30 cellular contexts compared by ENCODE assay signal in genomic region chr14:100889641-100890040, GRCh38. TPM values are rescaled to one million over a fixed set of nuclear protein-coding genes. Genes with fewer than 3 reads are reported as not detected.
DNase-seq lines count a peak whose midpoint lies in the region; FAIRE-seq and TF ChIP-seq lines count a peak whose summit lies in the region.
"Had no signal": no experiment of that assay in that cellular context is flagged by ENCODE, and none has a peak within 500 bp of the region (broad histone marks: within the 10 kb centered on the region; RNA-seq: fewer than 3 reads in every experiment).

No MANE protein-coding gene starts in this region.

- H3K27ac Mint-ChIP-seq in activated naive CD4-positive, alpha-beta T cell treated with anti-CD3 and anti-CD28 coated beads, Interleukin-2, amount 10 ng/mL, durations not matched to agents 7 days and 5 days = no peak overlapping the region
- H3K27ac Mint-ChIP-seq in activated naive CD4-positive, alpha-beta T cell treated with anti-CD3 and anti-CD28 coated beads for 36 hours = no peak overlapping the region
- no peak overlapping the region for H3K27ac Mint-ChIP-seq in activated T-helper 2 cell treated with anti-CD3 and anti-CD28 coated beads, Interferon-gamma antibody, Interleukin-2, Interleukin-4, amounts not matched to agents 10 μg/mL and 5 μg/mL and 100 μg/mL, durations not matched to agents 14 hours and 24 hours and 36 hours
- H3K27ac Mint-ChIP-seq: activated CD4-positive, alpha-beta T cell treated with anti-CD3 and anti-CD28 coated beads for 36 hours; activated naive CD4-positive, alpha-beta T cell treated with anti-CD3 and anti-CD28 coated beads, Interleukin-2, amount 50 U/mL, for 72 hours; activated T-cell treated with anti-CD3 and anti-CD28 coated beads, Interleukin-2, amount 50 U/mL, for 24 hours; immature natural killer cell had no signal

- no peaks in the 10 kb centered on the region for H3K4me1 Mint-ChIP-seq in activated naive CD4-positive, alpha-beta T cell treated with anti-CD3 and anti-CD28 coated beads, Interleukin-2, amount 10 ng/mL, durations not matched to agents 7 days and 5 days
- H3K4me1 Mint-ChIP-seq in activated naive CD4-positive, alpha-beta T cell treated with anti-CD3 and anti-CD28 coated beads for 36 hours (ENCODE audit: low read depth) = no peaks in the 10 kb centered on the region
- no peaks in the 10 kb centered on the region for H3K4me1 Mint-ChIP-seq in activated T-helper 2 cell treated with anti-CD3 and anti-CD28 coated beads, Interferon-gamma antibody, Interleukin-2, Interleukin-4, amounts not matched to agents 10 μg/mL and 5 μg/mL and 100 μg/mL, durations not matched to agents 14 hours and 24 hours and 36 hours (ENCODE audit: low read depth)
- H3K4me1 Mint-ChIP-seq: activated CD4-positive, alpha-beta T cell treated with anti-CD3 and anti-CD28 coated beads for 36 hours; immature natural killer cell had no signal

- H3K27me3 Mint-ChIP-seq in activated naive CD4-positive, alpha-beta T cell treated with anti-CD3 and anti-CD28 coated beads, Interleukin-2, amount 10 ng/mL, durations not matched to agents 7 days and 5 days = peaks cover 16% of the 10 kb centered on the region
- H3K27me3 Mint-ChIP-seq in activated naive CD4-positive, alpha-beta T cell treated with anti-CD3 and anti-CD28 coated beads for 36 hours (ENCODE audit: low read depth) = no peaks in the 10 kb centered on the region
- peaks cover 5% of the 10 kb centered on the region for H3K27me3 Mint-ChIP-seq in activated T-helper 2 cell treated with anti-CD3 and anti-CD28 coated beads, Interferon-gamma antibody, Interleukin-2, Interleukin-4, amounts not matched to agents 10 μg/mL and 5 μg/mL and 100 μg/mL, durations not matched to agents 14 hours and 24 hours and 36 hours (ENCODE audit: low read depth)

- H3K9me3 Mint-ChIP-seq in activated naive CD4-positive, alpha-beta T cell treated with anti-CD3 and anti-CD28 coated beads, Interleukin-2, amount 10 ng/mL, durations not matched to agents 7 days and 5 days = no peaks in the 10 kb centered on the region
- no peaks in the 10 kb centered on the region for H3K9me3 Mint-ChIP-seq in activated naive CD4-positive, alpha-beta T cell treated with anti-CD3 and anti-CD28 coated beads for 36 hours
- H3K9me3 Mint-ChIP-seq in activated T-helper 2 cell treated with anti-CD3 and anti-CD28 coated beads, Interferon-gamma antibody, Interleukin-2, Interleukin-4, amounts not matched to agents 10 μg/mL and 5 μg/mL and 100 μg/mL, durations not matched to agents 14 hours and 24 hours and 36 hours = no peaks in the 10 kb centered on the region
- H3K9me3 Mint-ChIP-seq: activated naive CD4-positive, alpha-beta T cell treated with anti-CD3 and anti-CD28 coated beads, Interleukin-2, amount 50 U/mL, for 72 hours; activated T-cell treated with anti-CD3 and anti-CD28 coated beads, Interleukin-2, amount 50 U/mL, for 24 hours had no signal

- H3K4me3 Mint-ChIP-seq in activated naive CD4-positive, alpha-beta T cell treated with anti-CD3 and anti-CD28 coated beads, Interleukin-2, amount 10 ng/mL, durations not matched to agents 7 days and 5 days = no peak overlapping the region
- H3K4me3 Mint-ChIP-seq in activated naive CD4-positive, alpha-beta T cell treated with anti-CD3 and anti-CD28 coated beads for 36 hours = no peak overlapping the region
- H3K4me3 Mint-ChIP-seq in activated T-helper 2 cell treated with anti-CD3 and anti-CD28 coated beads, Interferon-gamma antibody, Interleukin-2, Interleukin-4, amounts not matched to agents 10 μg/mL and 5 μg/mL and 100 μg/mL, durations not matched to agents 14 hours and 24 hours and 36 hours (ENCODE audit: low read depth) = no peak overlapping the region
- H3K4me3 Mint-ChIP-seq: activated CD4-positive, alpha-beta T cell treated with anti-CD3 and anti-CD28 coated beads for 36 hours; activated T-cell treated with anti-CD3 and anti-CD28 coated beads, Interleukin-2, amount 50 U/mL, for 24 hours; immature natural killer cell had no signal

- no peaks in the 10 kb centered on the region for H3K9me3 ChIP-seq in H1 (ENCODE audit: insufficient read depth in 2 of 2, low read depth in 1 of 2, low read length in 1 of 2)
- no peaks in the 10 kb centered on the region for H3K9me3 ChIP-seq in smooth muscle cell (replicated peaks; ENCODE audit: low read depth)
- H3K9me3 ChIP-seq: A549, BE2C, SJSA1 had no signal

- H3K79me2 ChIP-seq in H1 (ENCODE audit: control insufficient read depth in 1 of 2, insufficient read depth in 2 of 2, low read length in 2 of 2) (no peaks in the 10 kb centered on the region), smooth muscle cell (ENCODE audit: low read depth) (no peaks in the 10 kb centered on the region)

- H3K4ac ChIP-seq in H1 (replicated peaks; ENCODE audit: insufficient read length, low read depth, low read length) = no peak overlapping the region

- H4K8ac ChIP-seq in H1 (ENCODE audit: extremely low read depth, insufficient read depth, low read length) = no peak overlapping the region

- no peak overlapping the region for H3K4me3 ChIP-seq in H1 (ENCODE audit: extremely low read depth in 1 of 4, insufficient read depth in 2 of 4, low read depth in 3 of 4, low read length in 4 of 4)
- no peak overlapping the region for H3K4me3 ChIP-seq in smooth muscle cell
- H3K4me3 ChIP-seq: A549, SJSA1 had no signal

- no peaks in the 10 kb centered on the region for H3K36me3 ChIP-seq in H1 (ENCODE audit: control insufficient read depth in 2 of 4, insufficient read depth in 4 of 4, low read length in 3 of 4)
- H3K36me3 ChIP-seq in smooth muscle cell (ENCODE audit: low read depth) = no peaks in the 10 kb centered on the region

- H2AFZ ChIP-seq in H1 (ENCODE audit: low read length) (0 out of 2 replicates have a peak overlapping the region, but pooled peaks have one; percentile 39), smooth muscle cell (ENCODE audit: low read depth) (peak overlapping the region; percentile 14)

- H3K18ac ChIP-seq in H1 (ENCODE audit: extremely low read depth, low read length) = no peak overlapping the region

- DNase-seq in activated naive CD4-positive, alpha-beta T cell treated with anti-CD3 and anti-CD28 coated beads, Interleukin-2, amount 10 ng/mL, durations not matched to agents 7 days and 5 days = peak; percentile 16
- DNase-seq in activated naive CD4-positive, alpha-beta T cell treated with anti-CD3 and anti-CD28 coated beads for 36 hours = no peak
- DNase-seq in NCI-H2171 (lab: John Stamatoyannopoulos, UW) (peak; percentile 45), H1 (ENCODE audit: low read depth in 1 of 2, low spot score in 2 of 2) (no peak), smooth muscle cell (lab: John Stamatoyannopoulos, UW; ENCODE audit: unreplicated experiment) (no peak), SHP77 treated with DMSO at 0.1 percent for 48 hours (lab: John Stamatoyannopoulos, UW) (no peak)
- no peak for DNase-seq in effector CD4-positive, alpha-beta T cell
- DNase-seq in activated T-helper 2 cell treated with anti-CD3 and anti-CD28 coated beads, Interferon-gamma antibody, Interleukin-2, Interleukin-4, amounts not matched to agents 10 μg/mL and 5 μg/mL and 100 μg/mL, durations not matched to agents 14 hours and 24 hours and 36 hours (ENCODE audit: low spot score) = no peak
- DNase-seq: activated CD4-positive, alpha-beta T cell treated with anti-CD3 and anti-CD28 coated beads for 36 hours; activated CD8-positive, alpha-beta memory T cell treated with anti-CD3 and anti-CD28 coated beads for 24 hours; activated T-cell treated with anti-CD3 and anti-CD28 coated beads, Interleukin-2, amount 50 U/mL, for 24 hours; BE2C; DMS79; effector memory CD4-positive, alpha-beta T cell; foreskin keratinocyte; hippocampal formation; immature natural killer cell; NCI-H1694; NCI-H526; stimulated activated CD4-positive, alpha-beta T cell treated with anti-CD3 and anti-CD28 coated beads, Interleukin-1b, Interleukin-23, amount 100 ng/mL, for 48 hours; T-helper 1 cell had no signal

- no peaks in the 10 kb centered on the region for H3K79me1 ChIP-seq in H1 (ENCODE audit: low read depth, low read length)

- no peak overlapping the region for H4K91ac ChIP-seq in H1 (replicated peaks; ENCODE audit: insufficient read length, low read length)

- intact Hi-C loops in activated naive CD4-positive, alpha-beta T cell treated with anti-CD3 and anti-CD28 coated beads for 36 hours (cut with micrococcal nuclease) = no loop called here
- intact Hi-C loops in activated T-helper 2 cell treated with anti-CD3 and anti-CD28 coated beads, Interferon-gamma antibody, Interleukin-2, Interleukin-4, amounts not matched to agents 10 μg/mL and 5 μg/mL and 100 μg/mL, durations not matched to agents 14 hours and 24 hours and 36 hours (cut with micrococcal nuclease) = no loop called here

- TF ChIP-seq POLR2A in H1 (IDR thresholded peaks at IDR 0.05; ENCODE audit: control extremely low read depth in 1 of 2, low read depth in 2 of 2, low read length in 2 of 2) = no peak

- H3K4me1 ChIP-seq in H1 (replicated peaks in 1 of 4; ENCODE audit: control insufficient read depth in 3 of 4, insufficient read depth in 4 of 4, low read length in 3 of 4) (no peaks in the 10 kb centered on the region; a peak in 2 of 7 replicates), smooth muscle cell (ENCODE audit: low read depth) (peaks cover 41% of the 10 kb centered on the region)
- H3K4me1 ChIP-seq: A549, foreskin keratinocyte, SJSA1 had no signal

- no peak overlapping the region for H3K27ac ChIP-seq in H1 (ENCODE audit: low read depth, low read length)
- H3K27ac ChIP-seq in smooth muscle cell (ENCODE audit: low read depth) = peak overlapping the region; percentile 65
- H3K27ac ChIP-seq: A549, foreskin keratinocyte, KMS-11, SJSA1 had no signal

- TF ChIP-seq CTCF in H1 (IDR thresholded peaks at IDR 0.05; ENCODE audit: control extremely low read depth in 1 of 3, insufficient read depth in 1 of 3, low read depth in 1 of 3, low read length in 3 of 3) = no peak
- no peak for TF ChIP-seq CTCF in smooth muscle cell (IDR thresholded peaks at IDR 0.05; ENCODE audit: borderline replicate concordance, insufficient read depth, poor library complexity, severe bottlenecking)

- no peaks in the 10 kb centered on the region for H3K36me3 Mint-ChIP-seq in activated naive CD4-positive, alpha-beta T cell treated with anti-CD3 and anti-CD28 coated beads, Interleukin-2, amount 10 ng/mL, durations not matched to agents 7 days and 5 days
- no peaks in the 10 kb centered on the region for H3K36me3 Mint-ChIP-seq in activated naive CD4-positive, alpha-beta T cell treated with anti-CD3 and anti-CD28 coated beads for 36 hours (ENCODE audit: low read depth)
- H3K36me3 Mint-ChIP-seq in activated T-helper 2 cell treated with anti-CD3 and anti-CD28 coated beads, Interferon-gamma antibody, Interleukin-2, Interleukin-4, amounts not matched to agents 10 μg/mL and 5 μg/mL and 100 μg/mL, durations not matched to agents 14 hours and 24 hours and 36 hours (ENCODE audit: low read depth) = no peaks in the 10 kb centered on the region
- H3K36me3 Mint-ChIP-seq: activated naive CD4-positive, alpha-beta T cell treated with anti-CD3 and anti-CD28 coated beads, Interleukin-2, amount 50 U/mL, for 72 hours; immature natural killer cell had no signal

- no peak overlapping the region for H2BK5ac ChIP-seq in H1 (ENCODE audit: low read depth, low read length)

- H3K4me2 ChIP-seq in H1 (ENCODE audit: insufficient read depth in 1 of 2, low read depth in 2 of 2, low read length in 2 of 2) (no peak overlapping the region), smooth muscle cell (peak overlapping the region; percentile 27)
- H3K4me2 ChIP-seq: A549, KMS-11 had no signal

- H2BK120ac ChIP-seq in H1 (replicated peaks; ENCODE audit: low read depth, low read length) = no peak overlapping the region

- POLR2A ChIA-PET in H1 (lab: Charles Lee; ENCODE audit: partially characterized antibody) = interaction anchor here (0.7 kb wide), 2 partner anchors 8 to 352 kb away, joined by 3 read pairs; no protein-coding TSS in a partner anchor

- FAIRE-seq in H1 (lab: Jason Lieb, UNC) = no peak
- FAIRE-seq: A549, TTC549 had no signal

- no peaks in the 10 kb centered on the region for H3K23me2 ChIP-seq in H1 (ENCODE audit: low read depth, low read length)

- no peak overlapping the region for H2BK15ac ChIP-seq in H1 (ENCODE audit: low read length)

- TF ChIP-seq RAD21 in H1 (IDR thresholded peaks at IDR 0.05 in 1 of 2, conservative IDR thresholded peaks at IDR 0.05 in 1 of 2; ENCODE audit: low read depth in 2 of 2, low read length in 2 of 2) = no peak

- no peak overlapping the region for H3K14ac ChIP-seq in H1 (ENCODE audit: insufficient read length)

- 86% methylated on average over 6 of the region's 6 CpGs; no CpG with 5 or more reads in 1 of the 2 experiments for WGBS in H1 (ENCODE audit: extremely low coverage in 1 of 2, insufficient coverage in 1 of 2, insufficient read length in 1 of 2, insufficient replicate concordance in 2 of 2, low coverage in 1 of 2, low lambda C conversion rate in 2 of 2, missing lambda C conversion rate in 1 of 2), 2 experiments
- 98% methylated on average over 6 of the region's 6 CpGs for WGBS in smooth muscle cell (ENCODE audit: low lambda C conversion rate)

- TF ChIP-seq EP300 in H1 (IDR thresholded peaks at IDR 0.05; ENCODE audit: borderline replicate concordance in 1 of 2, low read depth in 2 of 2, low read length in 2 of 2) = no peak

- CTCF ChIA-PET in activated naive CD4-positive, alpha-beta T cell treated with anti-CD3 and anti-CD28 coated beads, Interleukin-2, amount 10 ng/mL, durations not matched to agents 7 days and 5 days (lab: Charles Lee) = no interaction called here
- CTCF ChIA-PET in activated naive CD4-positive, alpha-beta T cell treated with anti-CD3 and anti-CD28 coated beads for 36 hours (lab: Charles Lee) = no interaction called here
- CTCF ChIA-PET in H1 (lab: Charles Lee; ENCODE audit: partially characterized antibody) = interaction anchor here (0.8 to 1.6 kb wide), 2 partner anchors 12 to 179 kb away, joined by 4 to 5 read pairs; no protein-coding TSS in a partner anchor

- no peak overlapping the region for H2BK12ac ChIP-seq in H1 (ENCODE audit: low read depth, low read length)

- no peak overlapping the region for H3K23ac ChIP-seq in H1 (ENCODE audit: insufficient read length)

- H3K9ac ChIP-seq in H1 (replicated peaks in 1 of 4; ENCODE audit: extremely low read depth in 1 of 4, low read depth in 3 of 4, low read length in 3 of 4) = no peak overlapping the region
- H3K9ac ChIP-seq in smooth muscle cell (ENCODE audit: low read depth) = no peak overlapping the region
- H3K9ac ChIP-seq: KMS-11 had no signal

- H3F3A ChIP-seq in smooth muscle cell (ENCODE audit: low read depth) = peaks cover 21% of the 10 kb centered on the region

- H3K56ac ChIP-seq in H1 (replicated peaks; ENCODE audit: insufficient read length, low read depth, low read length) = no peak overlapping the region

- H3K27me3 ChIP-seq in H1 (replicated peaks in 1 of 4; ENCODE audit: control insufficient read depth in 3 of 4, extremely low read depth in 1 of 4, insufficient read depth in 3 of 4, low read length in 3 of 4) (no peaks in the 10 kb centered on the region; a peak in 1 of 7 replicates), smooth muscle cell (ENCODE audit: low read depth) (no peaks in the 10 kb centered on the region)
- H3K27me3 ChIP-seq: BE2C, SJSA1 had no signal

- H4K20me1 ChIP-seq in H1 (replicated peaks in 1 of 2; ENCODE audit: control insufficient read depth in 1 of 2, insufficient read depth in 2 of 2, low read length in 2 of 2) (no peaks in the 10 kb centered on the region), smooth muscle cell (ENCODE audit: low read depth) (no peaks in the 10 kb centered on the region)

- no peak overlapping the region for H2BK20ac ChIP-seq in H1 (ENCODE audit: low read length)

- no peak overlapping the region for H4K5ac ChIP-seq in H1 (ENCODE audit: insufficient read length, low read depth, low read length)

- H2AK5ac ChIP-seq in H1 (ENCODE audit: low read depth, low read length) = no peak overlapping the region

RNA-seq across cellular contexts. Expression of gene RTL1, which starts 13.9 kb away (rescaled TPM):
- not detected for total RNA-seq in activated naive CD4-positive, alpha-beta T cell treated with anti-CD3 and anti-CD28 coated beads for 36 hours
- not detected in 2 replicates for total RNA-seq in H1 (2021; fragmentation: NEBNext Ultra II Directional; extraction: Animal tissue kit (Norgen Biotek cat#: 25700))
- 0.02 TPM in 1 of 2 replicates, not detected in the other for polyA plus RNA-seq in H1 (2011; rRNA removed)
- not detected for polyA plus RNA-seq in H1 (2011; cell fraction: cytosol; rRNA removed)
- polyA plus RNA-seq in H1 (2011; cell fraction: nucleus; rRNA removed) = 0.01 TPM
- polyA plus RNA-seq in H1 (2012, experiment 1 of 2) = not detected in 4 replicates
- 0.05 TPM for polyA plus RNA-seq in H1 (2012, experiment 2 of 2)
- polyA plus RNA-seq in H1 (2013, experiment 1 of 2) = 0.02 TPM
- not detected for polyA plus RNA-seq in H1 (2013, experiment 2 of 2)
- polyA minus RNA-seq in H1 (2011; rRNA and poly(A)+ RNA removed) = not detected in 2 replicates
- not detected for polyA minus RNA-seq in H1 (2011; cell fraction: cytosol; rRNA and poly(A)+ RNA removed)
- polyA minus RNA-seq in H1 (2011; cell fraction: nucleus; rRNA and poly(A)+ RNA removed) = not detected
- 11.8 and 13.9 TPM in 2 replicates for total RNA-seq in smooth muscle cell
- polyA plus RNA-seq in smooth muscle cell = 6.7 and 11.1 TPM in 2 replicates
- total RNA-seq in activated T-helper 2 cell treated with anti-CD3 and anti-CD28 coated beads, Interferon-gamma antibody, Interleukin-2, Interleukin-4, amounts not matched to agents 10 μg/mL and 5 μg/mL and 100 μg/mL, durations not matched to agents 14 hours and 24 hours and 36 hours = not detected in 2 replicates
- total RNA-seq: activated CD4-positive, alpha-beta T cell treated with anti-CD3 and anti-CD28 coated beads for 36 hours; activated naive CD4-positive, alpha-beta T cell treated with anti-CD3 and anti-CD28 coated beads, Interleukin-2, amount 50 U/mL, for 72 hours; foreskin keratinocyte; H4; mononuclear cell; pulmonary artery endothelial cell; SJSA1 had no signal
- polyA plus RNA-seq: foreskin keratinocyte, immature natural killer cell, neural cell had no signal

Comparison
In these comparisons a context has a peak if more than half of its experiments do, and no peak if none do; other contexts are left out.
1. DNase-seq: peak in activated naive CD4-positive, alpha-beta T cell treated with anti-CD3 and anti-CD28 coated beads, Interleukin-2, amount 10 ng/mL, durations not matched to agents 7 days and 5 days (single experiment) and NCI-H2171 (single experiment); none in activated naive CD4-positive, alpha-beta T cell treated with anti-CD3 and anti-CD28 coated beads for 36 hours (single experiment), H1 (0 of 2), smooth muscle cell (single experiment), SHP77 treated with DMSO at 0.1 percent for 48 hours (single experiment), effector CD4-positive, alpha-beta T cell (single experiment) and activated T-helper 2 cell treated with anti-CD3 and anti-CD28 coated beads, Interferon-gamma antibody, Interleukin-2, Interleukin-4, amounts not matched to agents 10 μg/mL and 5 μg/mL and 100 μg/mL, durations not matched to agents 14 hours and 24 hours and 36 hours (single experiment).
2. RNA of gene RTL1, which starts 13.9 kb away (total RNA-seq): 11.8 to 13.9 TPM in smooth muscle cell; not detected in activated naive CD4-positive, alpha-beta T cell treated with anti-CD3 and anti-CD28 coated beads for 36 hours, not detected in H1 and not detected in activated T-helper 2 cell treated with anti-CD3 and anti-CD28 coated beads, Interferon-gamma antibody, Interleukin-2, Interleukin-4, amounts not matched to agents 10 μg/mL and 5 μg/mL and 100 μg/mL, durations not matched to agents 14 hours and 24 hours and 36 hours; every median in the first group is over 10 times any median in the second.